Comparison of ENCODE assay signal across 9 cellular contexts in genomic region chr16:21554795-21555585, GRCh38. TPM values are rescaled to one million over a fixed set of nuclear protein-coding genes. Genes with fewer than 3 reads are reported as not detected.
DNase-seq lines count a peak whose midpoint lies in the region; ATAC-seq, FAIRE-seq and TF ChIP-seq lines count a peak whose summit lies in the region.
"Had no signal": no experiment of that assay in that cellular context is flagged by ENCODE, and none has a peak within 500 bp of the region (broad histone marks: within the 10 kb centered on the region; RNA-seq: fewer than 3 reads in every experiment).

No MANE protein-coding gene starts in this region.

- H4K5ac ChIP-seq in H1 (ENCODE audit: insufficient read length, low read depth, low read length), result no peak overlapping the region

- peak overlapping the region; percentile 88; the same call in 1 of the 2 replicates for H2BK12ac ChIP-seq in H1 (ENCODE audit: low read depth, low read length)

- TF ChIP-seq CTCF in H1 (IDR thresholded peaks at IDR 0.05; ENCODE audit: control extremely low read depth in 1 of 3, insufficient read depth in 1 of 3, low read depth in 1 of 3, low read length in 3 of 3), result peak; percentile 91 to 97 (median 97)

- no peaks in the 10 kb centered on the region for H3K23me2 ChIP-seq in H1 (ENCODE audit: low read depth, low read length)

- no peak overlapping the region for H2BK20ac ChIP-seq in H1 (ENCODE audit: low read length)

- H3K27me3 ChIP-seq in H1 (replicated peaks in 1 of 4; ENCODE audit: control insufficient read depth in 3 of 4, extremely low read depth in 1 of 4, insufficient read depth in 3 of 4, low read length in 3 of 4), result peaks cover 0 to 3% (median 3%) of the 10 kb centered on the region in 4 experiments; a peak in 2 of 7 replicates

- peak overlapping the region in 1 of 2 experiments; percentile 67; a peak in 3 of 4 replicates for H3K4me2 ChIP-seq in H1 (ENCODE audit: insufficient read depth in 1 of 2, low read depth in 2 of 2, low read length in 2 of 2)

- no peaks in the 10 kb centered on the region for H3K36me3 ChIP-seq in H1 (ENCODE audit: control insufficient read depth in 2 of 4, insufficient read depth in 4 of 4, low read length in 3 of 4)

- CTCF ChIA-PET in H1 (lab: Charles Lee; ENCODE audit: partially characterized antibody), result interaction anchor here (0.6 to 1.7 kb wide), 8 partner anchors 10 to 986 kb away, joined by 3 to 7 read pairs (median 3); no protein-coding TSS in a partner anchor

- no peak overlapping the region for H3K14ac ChIP-seq in H1 (ENCODE audit: insufficient read length)

- peak; percentile 96 to 97 for TF ChIP-seq RAD21 in H1 (IDR thresholded peaks at IDR 0.05 in 1 of 2, conservative IDR thresholded peaks at IDR 0.05 in 1 of 2; ENCODE audit: low read depth in 2 of 2, low read length in 2 of 2)

- no peak overlapping the region for H2BK15ac ChIP-seq in H1 (ENCODE audit: low read length)

- no peak overlapping the region for H3K9ac ChIP-seq in H1 (replicated peaks in 1 of 4; ENCODE audit: extremely low read depth in 1 of 4, low read depth in 3 of 4, low read length in 3 of 4)

- H2BK5ac ChIP-seq in H1 (ENCODE audit: low read depth, low read length), result 0 out of 2 replicates have a peak overlapping the region, but pooled peaks have one; percentile 5

- H3K9me3 ChIP-seq in H1 (ENCODE audit: insufficient read depth in 2 of 2, low read depth in 1 of 2, low read length in 1 of 2), result no peaks in the 10 kb centered on the region

- no peaks in the 10 kb centered on the region for H3K79me2 ChIP-seq in H1 (ENCODE audit: control insufficient read depth in 1 of 2, insufficient read depth in 2 of 2, low read length in 2 of 2)

- FAIRE-seq in HTR-8/SVneo (lab: Jason Lieb, UNC) (no peak), H1 (lab: Jason Lieb, UNC) (no peak)
- FAIRE-seq: islet of Langerhans had no signal

- no peaks in the 10 kb centered on the region for H3K4me1 ChIP-seq in H1 (replicated peaks in 1 of 4; ENCODE audit: control insufficient read depth in 3 of 4, insufficient read depth in 4 of 4, low read length in 3 of 4)

- peak overlapping the region; percentile 91 for H4K8ac ChIP-seq in H1 (ENCODE audit: extremely low read depth, insufficient read depth, low read length)

- ATAC-seq in GM21447 (IDR thresholded peaks at IDR 0.05; ENCODE audit: unreplicated experiment), result peak; percentile 99

- no peak for TF ChIP-seq POLR2A in H1 (IDR thresholded peaks at IDR 0.05; ENCODE audit: control extremely low read depth in 1 of 2, low read depth in 2 of 2, low read length in 2 of 2)

- peak overlapping the region; percentile 22 for H4K91ac ChIP-seq in H1 (replicated peaks; ENCODE audit: insufficient read length, low read length)

- H3K4me3 ChIP-seq in H1 (ENCODE audit: extremely low read depth in 1 of 4, insufficient read depth in 2 of 4, low read depth in 3 of 4, low read length in 4 of 4), result peak overlapping the region in 1 of 4 experiments; percentile 50; a peak in 2 of 8 replicates

- 43% methylated on average over 41 of the region's 41 CpGs; no CpG with 5 or more reads in 1 of the 2 experiments for WGBS in H1 (ENCODE audit: extremely low coverage in 1 of 2, insufficient coverage in 1 of 2, insufficient read length in 1 of 2, insufficient replicate concordance in 2 of 2, low coverage in 1 of 2, low lambda C conversion rate in 2 of 2, missing lambda C conversion rate in 1 of 2), 2 experiments

- peak overlapping the region; percentile 87 for H2AFZ ChIP-seq in H1 (ENCODE audit: low read length)

- DNase-seq in Caki2 (ENCODE audit: low read depth), result peak; percentile 81
- peak; percentile 86 for DNase-seq in HTR-8/SVneo (ENCODE audit: insufficient read length, low spot score)
- peak; percentile 82 for DNase-seq in NK-92 treated with Interleukin-12 subunit alpha and Interleukin-12 subunit beta, amount 100 ng/mL, for 24 hours (lab: John Stamatoyannopoulos, UW)
- peak; percentile 99 for DNase-seq in activated CD8-positive, alpha-beta memory T cell treated with anti-CD3 and anti-CD28 coated beads for 24 hours
- DNase-seq in H1 (ENCODE audit: low read depth in 1 of 2, low spot score in 2 of 2), result peak; percentile 62 to 98
- DNase-seq in mesenteric fat pad (ENCODE audit: low spot score), result peak; percentile 99
- peak; percentile 78 to 79 for DNase-seq in stimulated activated CD8-positive, alpha-beta memory T cell treated with anti-CD3 and anti-CD28 coated beads, Interleukin-15, amount 100 ng/mL, for 4 hours (ENCODE audit: low read depth in 2 of 2)

- H3K56ac ChIP-seq in H1 (replicated peaks; ENCODE audit: insufficient read length, low read depth, low read length), result no peak overlapping the region

- H3K79me1 ChIP-seq in H1 (ENCODE audit: low read depth, low read length), result no peaks in the 10 kb centered on the region

- H3K27ac ChIP-seq in H1 (ENCODE audit: low read depth, low read length), result no peak overlapping the region

- no peaks in the 10 kb centered on the region for H4K20me1 ChIP-seq in H1 (replicated peaks in 1 of 2; ENCODE audit: control insufficient read depth in 1 of 2, insufficient read depth in 2 of 2, low read length in 2 of 2)

- H2AK5ac ChIP-seq in H1 (ENCODE audit: low read depth, low read length), result no peak overlapping the region

- H2BK120ac ChIP-seq in H1 (replicated peaks; ENCODE audit: low read depth, low read length), result no peak overlapping the region

- no peak for TF ChIP-seq EP300 in H1 (IDR thresholded peaks at IDR 0.05; ENCODE audit: borderline replicate concordance in 1 of 2, low read depth in 2 of 2, low read length in 2 of 2)

- in situ Hi-C loops in Caki2 (cut with HindIII; ENCODE audit: low pct_unique_long_range_greater_than_20kb, low sequenced_read_pairs), result no loop called here

- POLR2A ChIA-PET in H1 (lab: Charles Lee; ENCODE audit: partially characterized antibody), result interaction anchor here (0.7 to 0.8 kb wide), 3 partner anchors 31 to 1118 kb away, joined by 3 read pairs; no protein-coding TSS in a partner anchor

- H3K23ac ChIP-seq in H1 (ENCODE audit: insufficient read length), result no peak overlapping the region

- H3K18ac ChIP-seq in H1 (ENCODE audit: extremely low read depth, low read length), result no peak overlapping the region

- no peak overlapping the region for H3K4ac ChIP-seq in H1 (replicated peaks; ENCODE audit: insufficient read length, low read depth, low read length)

RNA-seq across cellular contexts. Expression of gene METTL9, which starts 44.4 kb away (rescaled TPM):
- total RNA-seq in Caki2 (2014; rRNA removed; shearing (Covaris generic); ENCODE audit: low replicate concordance), result 238 and 278 TPM in 2 replicates
- total RNA-seq in H1 (2021; fragmentation: NEBNext Ultra II Directional; extraction: Animal tissue kit (Norgen Biotek cat#: 25700)), result 112 and 117 TPM in 2 replicates
- 34.5 and 45.4 TPM in 2 replicates for polyA plus RNA-seq in H1 (2011; rRNA removed)
- polyA plus RNA-seq in H1 (2011; cell fraction: cytosol; rRNA removed), result 56.7 TPM
- 29.1 TPM for polyA plus RNA-seq in H1 (2011; cell fraction: nucleus; rRNA removed)
- polyA plus RNA-seq in H1 (2012, experiment 1 of 2), result 64.0 to 93.3 TPM (median 70.0 TPM) in 4 replicates
- 37.2 TPM for polyA plus RNA-seq in H1 (2012, experiment 2 of 2)
- 88.0 TPM for polyA plus RNA-seq in H1 (2013, experiment 1 of 2)
- 96.1 TPM for polyA plus RNA-seq in H1 (2013, experiment 2 of 2)
- polyA minus RNA-seq in H1 (2011; rRNA and poly(A)+ RNA removed), result 29.4 and 60.6 TPM in 2 replicates
- 23.3 TPM for polyA minus RNA-seq in H1 (2011; cell fraction: cytosol; rRNA and poly(A)+ RNA removed)
- 52.8 TPM for polyA minus RNA-seq in H1 (2011; cell fraction: nucleus; rRNA and poly(A)+ RNA removed)
- 89.3 TPM for total RNA-seq in mesenteric fat pad
